ENCODE assay signal across 16 cellular contexts in genomic region chr2:100011272-100011711, GRCh38.
DNase-seq lines count a peak whose midpoint lies in the region; ATAC-seq, FAIRE-seq and TF ChIP-seq lines count a peak whose summit lies in the region.
"Had no signal": no experiment of that assay in that cellular context is flagged by ENCODE, and none has a peak within 500 bp of the region (broad histone marks: within the 10 kb centered on the region; RNA-seq: fewer than 3 reads in every experiment).

No MANE protein-coding gene starts in this region.

- H3K27ac ChIP-seq in transverse colon, result no peak overlapping the region
- H3K27ac ChIP-seq: dorsolateral prefrontal cortex, neutrophil had no signal

- H3K27me3 Mint-ChIP-seq in naive B cell, result no peaks in the 10 kb centered on the region

- H3K4me1 Mint-ChIP-seq in naive B cell, result peaks cover 30 to 46% (median 44%) of the 10 kb centered on the region in 3 donors

- intact Hi-C loops in transverse colon (cut with DNase I; ENCODE audit: low total_unique reads), result no loop called here

- ATAC-seq in naive B cell (ENCODE audit: low read depth in 2 of 2), result no peak
- no peak for ATAC-seq in HG02610 (IDR thresholded peaks at IDR 0.05; ENCODE audit: unreplicated experiment)
- ATAC-seq in GM18520 (IDR thresholded peaks at IDR 0.05; ENCODE audit: unreplicated experiment), result no peak
- ATAC-seq: activated naive CD4-positive, alpha-beta T cell treated with anti-CD3 and anti-CD28 coated beads, Interleukin-2, amount 50 U/mL, for 72 hours; left ventricle myocardium superior had no signal

- H3K4me1 ChIP-seq in transverse colon, result peaks cover 0 to 22% (median 13%) of the 10 kb centered on the region in 4 donors

- peak overlapping the region in 4 of 6 donors; percentile 49 to 82 (median 65) for H3K27ac Mint-ChIP-seq in naive B cell

- no peaks in the 10 kb centered on the region for H3K36me3 ChIP-seq in transverse colon
- H3K36me3 ChIP-seq: neutrophil, uterus had no signal

- H3K27me3 ChIP-seq in transverse colon, result no peaks in the 10 kb centered on the region
- H3K27me3 ChIP-seq: dorsolateral prefrontal cortex, neutrophil, uterus had no signal

- H3K4me3 Mint-ChIP-seq in naive B cell, result no peak overlapping the region

- in situ Hi-C loops in transverse colon (cut with MboI; ENCODE audit: low pct_ligation_motif_present in 1 of 4, low pct_unique_long_range_greater_than_20kb in 1 of 4, low sequenced_read_pairs in 3 of 4), result no loop called here

- no peaks in the 10 kb centered on the region for H3K9me3 ChIP-seq in transverse colon
- H3K9me3 ChIP-seq: neutrophil, uterus had no signal

- peaks cover 16 to 21% of the 10 kb centered on the region in 2 donors for H3K36me3 Mint-ChIP-seq in naive B cell
- H3K36me3 Mint-ChIP-seq: activated naive CD4-positive, alpha-beta T cell treated with anti-CD3 and anti-CD28 coated beads, Interleukin-2, amount 50 U/mL, for 72 hours had no signal

- no peak for TF ChIP-seq POLR2A in transverse colon (IDR thresholded peaks at IDR 0.05)

- TF ChIP-seq CTCF in AG09309 (IDR thresholded peaks at IDR 0.05; ENCODE audit: control insufficient read depth, insufficient read depth, low read depth, low read length, missing control alignments) (no peak), choroid plexus epithelial cell (conservative IDR thresholded peaks at IDR 0.05; ENCODE audit: low read depth, low read length) (no peak), transverse colon (IDR thresholded peaks at IDR 0.05) (no peak)

- peak; percentile 94 for DNase-seq in AG09309 (ENCODE audit: low read depth)
- peak; percentile 41 for DNase-seq in HTR-8/SVneo (ENCODE audit: insufficient read length, low spot score)
- peak; percentile 93 for DNase-seq in choroid plexus epithelial cell (ENCODE audit: low read depth)
- no peak for DNase-seq in naive B cell
- no peak for DNase-seq in transverse colon
- no peak for DNase-seq in NCI-H146 (lab: John Stamatoyannopoulos, UW)
- DNase-seq: activated CD8-positive, alpha-beta memory T cell treated with anti-CD3 and anti-CD28 coated beads for 24 hours; dorsolateral prefrontal cortex; left ventricle myocardium superior; NCI-H524; T1000; uterus had no signal

- peak; percentile 69 for FAIRE-seq in HTR-8/SVneo (lab: Jason Lieb, UNC)

- TF ChIP-seq EP300 in transverse colon (IDR thresholded peaks at IDR 0.05; ENCODE audit: low read depth), result no peak

- WGBS in transverse colon (ENCODE audit: low coverage in 1 of 2), 2 donors, result 65 to 73% methylated on average over 4 to 5 of the region's 5 CpGs

- H3K9me3 Mint-ChIP-seq in naive B cell, result peaks cover 0 to 3% (median 0%) of the 10 kb centered on the region in 7 donors
- H3K9me3 Mint-ChIP-seq: activated naive CD4-positive, alpha-beta T cell treated with anti-CD3 and anti-CD28 coated beads, Interleukin-2, amount 50 U/mL, for 72 hours had no signal

- H3K4me3 ChIP-seq in AG09309 (ENCODE audit: control insufficient read depth, low read depth, low read length) (no peak overlapping the region), choroid plexus epithelial cell (ENCODE audit: low read depth, low read length) (no peak overlapping the region), transverse colon (no peak overlapping the region)
- H3K4me3 ChIP-seq: dorsolateral prefrontal cortex, uterus had no signal

Comparison
In these comparisons a context has a peak if more than half of its experiments do, and no peak if none do; other contexts are left out.
1. DNase-seq: peak in AG09309 (single experiment), HTR-8/SVneo (single experiment) and choroid plexus epithelial cell (single experiment); none in naive B cell (single experiment), transverse colon (single experiment) and NCI-H146 (single experiment).